ENCODE assay signal across 24 cellular contexts in genomic region chr6:107107791-107108190, GRCh38. TPM values are rescaled to one million over a fixed set of nuclear protein-coding genes. Genes with fewer than 3 reads are reported as not detected.
A peak's percentile ranks its signal among the peaks of the same experiment; 100 is the strongest.
DNase-seq lines count a peak whose midpoint lies in the region; ATAC-seq and TF ChIP-seq lines count a peak whose summit lies in the region.
"Had no signal": no experiment of that assay in that cellular context is flagged by ENCODE, and none has a peak within 500 bp of the region (broad histone marks: within the 10 kb centered on the region; RNA-seq: fewer than 3 reads in every experiment).

No MANE protein-coding gene starts in this region.

- DNase-seq in GM23338 (ENCODE audit: low spot score): no peak
- DNase-seq in posterior vena cava (ENCODE audit: low spot score): peak; percentile 58
- no peak for DNase-seq in effector memory CD8-positive, alpha-beta T cell
- DNase-seq in NOMO-1 treated with DMSO at 0.1 percent for 48 hours (lab: John Stamatoyannopoulos, UW; ENCODE audit: unreplicated experiment): no peak
- DNase-seq in NCI-H2081 (lab: John Stamatoyannopoulos, UW): no peak
- DNase-seq: Caco-2; CD8-positive, alpha-beta T cell; GM23248; HCEC 1CT; Karpas-422; NCI-H1092; NCI-H1417 treated with DMSO at 0.1 percent for 48 hours; NCI-H187; NCI-H2107; NCI-H446 treated with DMSO at 0.1 percent for 48 hours; NCI-H526; SJCRH30 had no signal

- 0 out of 2 replicates have a peak, but pooled peaks cover 4% of the 10 kb centered on the region for H3K9me2 ChIP-seq in GM23338 (ENCODE audit: insufficient read depth)
- H3K9me2 ChIP-seq in OCI-LY1 (ENCODE audit: low read depth, low read length): no peaks in the 10 kb centered on the region

- no peaks in the 10 kb centered on the region for H4K20me1 ChIP-seq in GM23338 (replicated peaks; ENCODE audit: insufficient read depth)
- H4K20me1 ChIP-seq in OCI-LY1 (ENCODE audit: insufficient read depth, low read length): no peaks in the 10 kb centered on the region

- no peak for ATAC-seq in GM23338
- no peak for ATAC-seq in effector memory CD8-positive, alpha-beta T cell (replicated peaks)
- no peak for ATAC-seq in HG03097 (IDR thresholded peaks at IDR 0.05; ENCODE audit: low FRiP score, unreplicated experiment)
- ATAC-seq: CD8-positive, alpha-beta T cell; GM12878; HepG2; SK-N-SH treated with all-trans-retinoic acid at 6 μM for 48 hours had no signal

- H2AFZ ChIP-seq in GM23338 (no peak overlapping the region), OCI-LY1 (ENCODE audit: low read length) (no peak overlapping the region)
- H2AFZ ChIP-seq: GM23248 had no signal

- intact Hi-C loops in posterior vena cava (cut with DNase I): no loop called here

- no peaks in the 10 kb centered on the region for H3K27me3 ChIP-seq in GM23338 (ENCODE audit: insufficient read depth)
- no peaks in the 10 kb centered on the region for H3K27me3 ChIP-seq in OCI-LY1 (ENCODE audit: insufficient read depth, low read length)
- no peaks in the 10 kb centered on the region for H3K27me3 ChIP-seq in iPS-20b (ENCODE audit: insufficient read depth, low read length)
- H3K27me3 ChIP-seq: SJCRH30 had no signal

- no peak for TF ChIP-seq CTCF in GM23338 (conservative IDR thresholded peaks at IDR 0.05; ENCODE audit: low read depth in 2 of 2)
- TF ChIP-seq CTCF in OCI-LY1 (IDR thresholded peaks at IDR 0.05; ENCODE audit: low read length): no peak

- peaks cover 88% of the 10 kb centered on the region for H3K79me2 ChIP-seq in GM23338 (replicated peaks; ENCODE audit: insufficient read depth)
- H3K79me2 ChIP-seq in OCI-LY1 (ENCODE audit: insufficient read depth, low read length): 0 out of 2 replicates have a peak, but pooled peaks cover 8% of the 10 kb centered on the region

- H3F3A ChIP-seq in GM23338 (replicated peaks; ENCODE audit: low read depth) (peaks cover 18% of the 10 kb centered on the region; the same call in 1 of the 2 replicates), OCI-LY1 (ENCODE audit: insufficient read depth, low read length) (no peaks in the 10 kb centered on the region; the same call in 1 of the 2 replicates)

- H3K27me3 Mint-ChIP-seq in GM23338 (ENCODE audit: insufficient read depth, low read depth, poor library complexity): peaks cover 10% of the 10 kb centered on the region
- no peaks in the 10 kb centered on the region for H3K27me3 Mint-ChIP-seq in effector memory CD8-positive, alpha-beta T cell

- H3K27ac Mint-ChIP-seq in GM23338: peak overlapping the region; percentile 82; the same call in 1 of the 2 replicates
- H3K27ac Mint-ChIP-seq in effector memory CD8-positive, alpha-beta T cell: no peak overlapping the region
- H3K27ac Mint-ChIP-seq: CD8-positive, alpha-beta T cell had no signal

- H3K9me3 Mint-ChIP-seq in GM23338: no peaks in the 10 kb centered on the region
- no peaks in the 10 kb centered on the region for H3K9me3 Mint-ChIP-seq in effector memory CD8-positive, alpha-beta T cell
- H3K9me3 Mint-ChIP-seq: CD8-positive, alpha-beta T cell had no signal

- H3K9ac ChIP-seq in OCI-LY1 (ENCODE audit: low read length): no peak overlapping the region
- H3K9ac ChIP-seq in iPS-20b (ENCODE audit: low read depth, low read length): 0 out of 2 replicates have a peak overlapping the region, but pooled peaks have one; percentile 17
- H3K9ac ChIP-seq: GM23248 had no signal

- H3K4me3 Mint-ChIP-seq in GM23338: no peak overlapping the region
- no peak overlapping the region for H3K4me3 Mint-ChIP-seq in effector memory CD8-positive, alpha-beta T cell
- H3K4me3 Mint-ChIP-seq: CD8-positive, alpha-beta T cell had no signal

- no peaks in the 10 kb centered on the region for H3K9me3 ChIP-seq in OCI-LY1 (ENCODE audit: low read length)
- no peaks in the 10 kb centered on the region for H3K9me3 ChIP-seq in iPS-20b (ENCODE audit: insufficient read depth, low read depth, low read length)
- H3K9me3 ChIP-seq: Caco-2, SJCRH30 had no signal

- H3K4me2 ChIP-seq in GM23338 (no peak overlapping the region), OCI-LY1 (ENCODE audit: low read length) (no peak overlapping the region)

- H3K4me3 ChIP-seq in GM23338 (no peak overlapping the region), OCI-LY1 (ENCODE audit: low read depth, low read length, poor library complexity, severe bottlenecking) (no peak overlapping the region), iPS-20b (ENCODE audit: low read length) (no peak overlapping the region)
- H3K4me3 ChIP-seq: GM12878, GM23248, SJCRH30 had no signal

- peaks cover 44% of the 10 kb centered on the region; the same call in 2 of the 3 replicates for H3K36me3 Mint-ChIP-seq in GM23338 (ENCODE audit: low read depth)
- no peaks in the 10 kb centered on the region for H3K36me3 Mint-ChIP-seq in effector memory CD8-positive, alpha-beta T cell (ENCODE audit: insufficient read depth)
- H3K36me3 Mint-ChIP-seq: CD8-positive, alpha-beta T cell had no signal

- H3K27ac ChIP-seq in GM23338 (ENCODE audit: low read depth): peak overlapping the region; percentile 95; the same call in 1 of the 2 replicates
- peak overlapping the region; percentile 55 for H3K27ac ChIP-seq in OCI-LY1 (ENCODE audit: low read depth, low read length, poor library complexity, severe bottlenecking)
- H3K27ac ChIP-seq in iPS-20b (ENCODE audit: low read length): no peak overlapping the region
- H3K27ac ChIP-seq: C4-2B, GM23248, SJCRH30 had no signal

- H3K4me1 ChIP-seq in GM23338 (ENCODE audit: insufficient read depth): peaks cover 36% of the 10 kb centered on the region
- H3K4me1 ChIP-seq in OCI-LY1 (ENCODE audit: insufficient read depth, low read length, severe bottlenecking): peaks cover 68% of the 10 kb centered on the region
- H3K4me1 ChIP-seq in iPS-20b (ENCODE audit: insufficient read depth, low read length): peaks cover 19% of the 10 kb centered on the region
- H3K4me1 ChIP-seq: Caco-2, SJCRH30 had no signal

- no peaks in the 10 kb centered on the region; the same call in 1 of the 2 replicates for H3K36me3 ChIP-seq in GM23338 (ENCODE audit: insufficient read depth)
- peaks cover 17% of the 10 kb centered on the region for H3K36me3 ChIP-seq in OCI-LY1 (ENCODE audit: insufficient read depth, low read length)
- H3K36me3 ChIP-seq in iPS-20b (ENCODE audit: insufficient read depth, low read depth, low read length): peaks cover 6% of the 10 kb centered on the region
- H3K36me3 ChIP-seq: SJCRH30 had no signal

- peaks cover 46% of the 10 kb centered on the region for H3K4me1 Mint-ChIP-seq in GM23338
- no peaks in the 10 kb centered on the region for H3K4me1 Mint-ChIP-seq in effector memory CD8-positive, alpha-beta T cell (ENCODE audit: low read depth in 2 of 2)

TF ChIP-seq in GM23338, 12 proteins besides CTCF, POLR2A, EP300 and RAD21:
- TF ChIP-seq ZNF114 (CRISPR knock-in tag; IDR thresholded peaks at IDR 0.05) (no peak), REST (IDR thresholded peaks at IDR 0.05; ENCODE audit: unreplicated experiment) (no peak), NANOG (IDR thresholded peaks at IDR 0.05; ENCODE audit: borderline replicate concordance) (no peak)

RNA-seq across cellular contexts. Expression of gene BEND3, which starts 7.5 kb away (rescaled TPM):
- total RNA-seq in GM23338 (2014; rRNA removed; shearing (Covaris generic)): 30.5 and 33.7 TPM in 2 replicates
- 8.6 and 9.2 TPM in 2 replicates for polyA plus RNA-seq in GM23338 (2016; fragmentation: Nextera tagmentation; extraction: Ambion mirVana)
- total RNA-seq in posterior vena cava: 1 to 10 TPM; 1.5 to 1.8 TPM

Comparison
In these comparisons a context has a peak if more than half of its experiments do, and no peak if none do; other contexts are left out.
1. RNA of gene BEND3, which starts 7.5 kb away (total RNA-seq): 30.5 to 33.7 TPM in GM23338; 1.5 to 1.8 TPM in posterior vena cava; every median in the first group is over 10 times any median in the second.